Comparison of ENCODE assay signal across 6 cellular contexts in the genomic region with DNA sequence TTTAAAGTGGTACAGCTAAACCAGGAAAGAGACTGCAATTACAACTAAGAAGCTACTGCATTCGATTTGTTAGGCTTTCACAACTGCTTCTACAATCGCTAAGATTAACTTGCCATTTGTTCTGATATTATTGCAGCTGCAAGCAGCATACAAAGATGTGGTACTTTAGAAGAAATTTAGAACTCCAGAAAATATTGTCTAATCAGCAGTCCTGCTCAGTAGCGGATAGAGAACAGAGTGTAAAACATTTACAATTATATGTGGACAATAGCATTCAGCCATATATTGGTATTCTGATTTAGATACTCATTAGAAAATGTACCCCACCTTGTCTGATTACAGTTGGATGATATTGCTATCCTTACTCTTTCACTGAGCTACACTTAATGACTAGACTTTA.
"Had no signal": no experiment of that assay in that cellular context is flagged by ENCODE, and none has a peak within 500 bp of the region (broad histone marks: within the 10 kb centered on the region; RNA-seq: fewer than 3 reads in every experiment).

No MANE protein-coding gene starts in this region.

- H3K27ac ChIP-seq: HL-60, KMS-11 had no signal

- ATAC-seq: K562 had no signal

- H3K9ac ChIP-seq: KMS-11 had no signal

- FAIRE-seq: HTR-8/SVneo, K562 had no signal

- H3K4me3 ChIP-seq: K562 had no signal

- DNase-seq: KBM-7, KG1 had no signal

- H3K4me2 ChIP-seq: KMS-11 had no signal
